22 cellular contexts compared by ENCODE assay signal in the genomic region with DNA sequence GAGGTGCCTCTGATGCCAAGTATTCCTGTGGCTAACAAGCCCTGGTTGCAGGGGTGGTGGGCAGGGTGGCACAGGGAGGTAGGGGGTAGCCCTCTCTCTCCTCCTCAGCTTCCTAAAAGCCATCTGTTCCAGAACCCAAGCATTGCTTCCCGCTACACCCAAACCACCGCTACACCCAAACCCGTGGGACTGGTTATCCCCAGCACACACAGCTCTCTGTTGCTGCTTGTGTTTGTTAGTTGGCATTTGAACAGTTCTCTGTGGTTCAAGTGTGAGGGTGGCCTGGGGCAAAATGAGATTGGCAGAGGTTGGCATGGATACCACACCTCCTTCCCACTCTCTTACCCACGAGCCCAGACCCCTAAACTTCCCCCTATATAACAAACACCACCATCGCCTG. TPM values are rescaled to one million over a fixed set of nuclear protein-coding genes. Genes with fewer than 3 reads are reported as not detected.
"Had no signal": no experiment of that assay in that cellular context is flagged by ENCODE, and none has a peak within 500 bp of the region (broad histone marks: within the 10 kb centered on the region; RNA-seq: fewer than 3 reads in every experiment).

No MANE protein-coding gene starts in this region.

- H3K27ac ChIP-seq: colonic mucosa, esophagus muscularis mucosa, neutrophil, psoas muscle, sigmoid colon, thoracic aorta, transverse colon had no signal

- H3K4me3 ChIP-seq: colonic mucosa, esophagus muscularis mucosa, lung, psoas muscle, sigmoid colon, skin epidermis, thoracic aorta, transverse colon had no signal

- H3K36me3 ChIP-seq: colonic mucosa, esophagus muscularis mucosa, neutrophil, sigmoid colon, thoracic aorta, transverse colon had no signal

- H3K4me1 ChIP-seq: colonic mucosa, psoas muscle, sigmoid colon, transverse colon had no signal

- ATAC-seq: left colon; left ventricle myocardium superior; psoas muscle; stimulated activated naive B cell treated with anti-CD40 and anti-IgM and Interleukin-4, amounts not matched to agents 10 μg/mL and 1 μg/mL and 100 μg/mL, for 72 hours had no signal

- H3K27me3 ChIP-seq: colonic mucosa, esophagus muscularis mucosa, neutrophil, sigmoid colon, transverse colon had no signal

- H3K9me3 ChIP-seq: colonic mucosa, esophagus muscularis mucosa, neutrophil, psoas muscle, sigmoid colon, thoracic aorta, transverse colon had no signal

- DNase-seq: colonic mucosa; dermis blood vessel endothelial cell; foreskin fibroblast; immature natural killer cell; left colon; left ventricle myocardium superior; mesendoderm; naive thymus-derived CD4-positive, alpha-beta T cell; nephron progenitor cell; psoas muscle; sigmoid colon; stimulated activated CD4-positive, alpha-beta T cell treated with anti-CD3 and anti-CD28 coated beads, Interleukin-2, amount 100 ng/mL, for 24 hours; stimulated activated CD4-positive, alpha-beta T cell treated with anti-CD3 and anti-CD28 coated beads, Interleukin-4, amount 100 ng/mL, for 4 hours; stimulated activated naive B cell treated with anti-CD40 and anti-IgM and Interleukin-4, amounts not matched to agents 10 μg/mL and 1 μg/mL and 100 μg/mL, for 72 hours; stimulated activated naive CD8-positive, alpha-beta T cell treated with anti-CD3 and anti-CD28 coated beads, Interleukin-15, amount 100 ng/mL, for 72 hours; transverse colon had no signal

RNA-seq across cellular contexts. Expression of a gene that starts 55.2 kb away (rescaled TPM):
- total RNA-seq: colonic mucosa; esophagus muscularis mucosa; left colon; left ventricle myocardium superior; mononuclear cell; naive thymus-derived CD4-positive, alpha-beta T cell; sigmoid colon; transverse colon had no signal
